In the genomic region with DNA sequence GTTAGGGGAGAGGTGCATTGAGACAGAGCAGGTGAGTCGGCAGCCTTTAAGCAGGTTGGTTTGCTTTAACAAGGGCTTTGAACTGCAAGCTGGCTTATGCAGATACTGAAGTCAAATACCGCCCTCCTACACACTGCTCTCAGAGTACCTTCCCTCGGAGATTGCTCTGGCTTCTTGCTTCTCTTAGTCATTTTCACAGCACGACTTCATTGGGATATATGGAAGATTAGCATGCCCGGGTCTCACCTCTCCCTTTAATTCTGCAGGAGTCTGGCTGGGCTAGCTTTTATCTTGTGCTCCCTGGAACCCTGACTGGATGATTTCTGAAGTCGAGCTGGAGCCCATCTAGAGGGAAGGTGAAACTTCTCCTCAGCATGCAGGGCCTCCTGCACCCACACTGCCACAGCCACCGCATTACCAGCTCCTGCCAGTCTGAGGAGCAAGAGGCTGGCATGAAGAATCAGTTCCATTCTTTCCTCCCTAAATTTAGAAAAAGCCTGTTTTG, we compare ENCODE assay signal across 11 cellular contexts.
A peak's percentile ranks its signal among the peaks of the same experiment; 100 is the strongest.
DNase-seq lines count a peak whose midpoint lies in the region; ATAC-seq, FAIRE-seq and TF ChIP-seq lines count a peak whose summit lies in the region.
"Had no signal": no experiment of that assay in that cellular context is flagged by ENCODE, and none has a peak within 500 bp of the region (broad histone marks: within the 10 kb centered on the region; RNA-seq: fewer than 3 reads in every experiment).

No MANE protein-coding gene starts in this region.

- H3K27me3 Mint-ChIP-seq in activated T-cell treated with anti-CD3 and anti-CD28 coated beads, Interleukin-2, amount 50 U/mL, for 4 hours (ENCODE audit: low read depth): no peaks in the 10 kb centered on the region

- H3F3A ChIP-seq in Loucy (ENCODE audit: low read depth) (no peaks in the 10 kb centered on the region), neural cell (ENCODE audit: insufficient read depth, low read length, poor library complexity, severe bottlenecking) (no peaks in the 10 kb centered on the region)

- H3K9me3 Mint-ChIP-seq in activated T-cell treated with anti-CD3 and anti-CD28 coated beads, Interleukin-2, amount 50 U/mL, for 4 hours: no peaks in the 10 kb centered on the region

- DNase-seq in NCI-H1092 treated with DMSO at 0.1 percent for 48 hours (lab: John Stamatoyannopoulos, UW) (peak; percentile 20), NCI-H1092 (lab: John Stamatoyannopoulos, UW) (no peak), HCEC 1CT (no peak), pancreas (no peak)
- no peak for DNase-seq in activated T-cell treated with anti-CD3 and anti-CD28 coated beads, Interleukin-2, amount 50 U/mL, for 4 hours

- no peaks in the 10 kb centered on the region for H3K9me3 ChIP-seq in Loucy (ENCODE audit: insufficient read depth, low read depth, low read length)
- H3K9me3 ChIP-seq in neural cell (ENCODE audit: low read length): no peaks in the 10 kb centered on the region
- no peaks in the 10 kb centered on the region for H3K9me3 ChIP-seq in pancreas
- H3K9me3 ChIP-seq: left lung had no signal

- TF ChIP-seq CTCF in Loucy (conservative IDR thresholded peaks at IDR 0.05; ENCODE audit: low read length) (peak; percentile 84), neural cell (IDR thresholded peaks at IDR 0.05; ENCODE audit: poor library complexity, severe bottlenecking) (peak; percentile 52), pancreas (IDR thresholded peaks at IDR 0.05) (no peak)

- WGBS in pancreas, 2 donors: 71 to 75% methylated on average over 7 of the region's 7 CpGs

- H4K20me1 ChIP-seq in Loucy (ENCODE audit: insufficient read depth, low read length, poor library complexity, severe bottlenecking) (no peaks in the 10 kb centered on the region), neural cell (ENCODE audit: insufficient read depth) (no peaks in the 10 kb centered on the region)

- H3K36me3 Mint-ChIP-seq in activated T-cell treated with anti-CD3 and anti-CD28 coated beads, Interleukin-2, amount 50 U/mL, for 4 hours (ENCODE audit: insufficient read depth): no peaks in the 10 kb centered on the region

- H3K36me3 ChIP-seq in Loucy (ENCODE audit: insufficient read depth, low read length) (no peaks in the 10 kb centered on the region), neural cell (ENCODE audit: insufficient read depth, low read length) (no peaks in the 10 kb centered on the region), pancreas (no peaks in the 10 kb centered on the region)
- H3K36me3 ChIP-seq: left lung had no signal

- peaks cover 9% of the 10 kb centered on the region for H3K4me1 Mint-ChIP-seq in activated T-cell treated with anti-CD3 and anti-CD28 coated beads, Interleukin-2, amount 50 U/mL, for 4 hours (ENCODE audit: low read depth)

- peaks cover 38% of the 10 kb centered on the region for H3K4me1 ChIP-seq in Loucy (ENCODE audit: insufficient read depth, low read length, poor library complexity, severe bottlenecking)
- peaks cover 0 to 7% (median 6%) of the 10 kb centered on the region in 3 donors for H3K4me1 ChIP-seq in pancreas
- H3K4me1 ChIP-seq: left lung had no signal

- H3K9me2 ChIP-seq in Loucy (replicated peaks; ENCODE audit: low read depth, low read length): no peaks in the 10 kb centered on the region
- H3K9me2 ChIP-seq in neural cell (ENCODE audit: insufficient read depth, low read length): no peaks in the 10 kb centered on the region

- no peak overlapping the region for H3K4me3 ChIP-seq in Loucy (ENCODE audit: low read length, poor library complexity, severe bottlenecking)
- no peak overlapping the region for H3K4me3 ChIP-seq in neural cell (ENCODE audit: low read length)
- no peak overlapping the region for H3K4me3 ChIP-seq in pancreas
- H3K4me3 ChIP-seq: left lung had no signal

- no peaks in the 10 kb centered on the region for H3K27me3 ChIP-seq in Loucy (ENCODE audit: insufficient read depth, low read length, poor library complexity, severe bottlenecking)
- no peaks in the 10 kb centered on the region for H3K27me3 ChIP-seq in neural cell (ENCODE audit: insufficient read depth, low read depth, low read length)
- H3K27me3 ChIP-seq in pancreas: no peaks in the 10 kb centered on the region
- H3K27me3 ChIP-seq: left lung had no signal

- H3K27ac ChIP-seq in neural cell (ENCODE audit: low read length) (no peak overlapping the region), pancreas (no peak overlapping the region)
- H3K27ac ChIP-seq: HL-60, left lung had no signal

- H3K79me2 ChIP-seq in Loucy (ENCODE audit: insufficient read depth, low read length) (no peaks in the 10 kb centered on the region), neural cell (replicated peaks; ENCODE audit: insufficient read depth, low read length) (no peaks in the 10 kb centered on the region)

- no peak overlapping the region for H2AFZ ChIP-seq in Loucy (ENCODE audit: low read length)
- H2AFZ ChIP-seq in neural cell (ENCODE audit: low read depth, low read length): no peak overlapping the region

- H3K4me2 ChIP-seq in Loucy (ENCODE audit: low read depth, low read length, poor library complexity, severe bottlenecking) (no peak overlapping the region), neural cell (ENCODE audit: low read length) (no peak overlapping the region)

- FAIRE-seq in pancreas (lab: Jason Lieb, UNC): no peak
- FAIRE-seq: bronchial epithelial cell had no signal

- peak; percentile 75 to 76 for ATAC-seq in activated T-cell treated with anti-CD3 and anti-CD28 coated beads, Interleukin-2, amount 50 U/mL, for 4 hours
- ATAC-seq in pancreas (no peak), GM21515 (IDR thresholded peaks at IDR 0.05; ENCODE audit: unreplicated experiment) (no peak)
- ATAC-seq: left lung had no signal

- TF ChIP-seq RAD21 in neural cell (conservative IDR thresholded peaks at IDR 0.05): peak; percentile 61

- no peak overlapping the region for H3K4me3 Mint-ChIP-seq in activated T-cell treated with anti-CD3 and anti-CD28 coated beads, Interleukin-2, amount 50 U/mL, for 4 hours

- no peak for TF ChIP-seq EP300 in neural cell (conservative IDR thresholded peaks at IDR 0.05; ENCODE audit: poor library complexity, severe bottlenecking)

- H3K9ac ChIP-seq in Loucy (ENCODE audit: low read depth, low read length, poor library complexity, severe bottlenecking) (no peak overlapping the region), neural cell (ENCODE audit: low read length) (no peak overlapping the region)

- intact Hi-C loops in pancreas (cut with DNase I): loop anchor here in 1 of 3 donors (10.0 kb wide), 1 partner anchor 692 kb away; the partner anchor contains the start of genes HOXD8 and HOXD9

TF ChIP-seq in neural cell, 6 proteins besides CTCF, POLR2A, EP300 and RAD21:
- peak; percentile 66 for TF ChIP-seq SMC3 (conservative IDR thresholded peaks at IDR 0.05; ENCODE audit: poor library complexity)
- no peak for TF ChIP-seq POLR2AphosphoS5 (IDR thresholded peaks at IDR 0.05)
TF ChIP-seq in neural cell: peak in this region for 1.

Comparison
In these comparisons a context has a peak if more than half of its experiments do, and no peak if none do; other contexts are left out.
1. CTCF ChIP-seq: peak in Loucy (single experiment) and neural cell (single experiment); none in pancreas (0 of 4).
2. ATAC-seq: peak in activated T-cell treated with anti-CD3 and anti-CD28 coated beads, Interleukin-2, amount 50 U/mL, for 4 hours (2 of 2); none in pancreas (0 of 4) and GM21515 (single experiment).